In the genomic region with DNA sequence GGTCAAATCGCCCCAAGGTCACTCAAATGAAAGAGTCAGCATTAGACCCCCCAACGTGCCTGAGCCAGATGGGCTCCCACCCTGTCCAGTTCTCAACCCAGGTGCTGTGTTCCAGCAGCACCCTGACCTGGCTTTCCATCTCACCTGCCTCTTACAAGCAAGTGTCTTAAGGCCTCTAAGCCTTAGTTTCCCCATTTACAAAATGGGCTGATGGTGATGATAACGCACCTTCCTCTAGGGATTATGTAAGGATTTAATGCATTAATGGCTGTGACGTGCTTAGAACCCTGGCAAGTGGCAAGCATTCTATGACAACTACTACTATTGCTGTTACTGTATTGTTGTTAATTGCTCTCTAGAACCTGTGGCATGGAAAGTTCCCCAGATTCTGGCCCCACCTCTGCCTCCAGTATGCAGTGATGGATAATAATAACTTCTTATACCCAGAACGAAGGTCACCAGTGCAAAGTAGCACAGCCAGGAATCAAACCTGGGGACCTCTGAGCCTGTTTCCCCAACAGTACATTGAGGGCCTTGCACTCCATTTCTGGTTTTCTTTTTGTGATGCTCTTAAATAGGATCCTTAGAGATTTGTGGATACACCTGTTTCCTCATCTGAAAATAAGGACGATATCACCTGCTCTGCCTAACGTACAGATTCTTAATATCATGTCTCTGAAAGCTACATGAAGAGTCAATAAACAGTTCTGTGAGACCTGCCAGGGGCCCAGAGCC, we compare ENCODE assay signal across 13 cellular contexts. TPM values are rescaled to one million over a fixed set of nuclear protein-coding genes. Genes with fewer than 3 reads are reported as not detected.
DNase-seq lines count a peak whose midpoint lies in the region; ATAC-seq and TF ChIP-seq lines count a peak whose summit lies in the region.
"Had no signal": no experiment of that assay in that cellular context is flagged by ENCODE, and none has a peak within 500 bp of the region (broad histone marks: within the 10 kb centered on the region; RNA-seq: fewer than 3 reads in every experiment).

No MANE protein-coding gene starts in this region.

- H3K4me3 ChIP-seq in CD8-positive, alpha-beta memory T cell (ENCODE audit: low read length) = no peak overlapping the region

- no peak for ATAC-seq in activated naive CD8-positive, alpha-beta T cell treated with anti-CD3 and anti-CD28 coated beads, Interleukin-2, amount 50 U/mL, for 24 hours
- ATAC-seq: lower lobe of right lung had no signal

- H3K36me3 ChIP-seq in CD8-positive, alpha-beta memory T cell (ENCODE audit: insufficient read depth, low read length) = no peaks in the 10 kb centered on the region
- H3K36me3 ChIP-seq: lower lobe of right lung had no signal

- no peaks in the 10 kb centered on the region for H3K9me3 Mint-ChIP-seq in CD8-positive, alpha-beta memory T cell
- no peaks in the 10 kb centered on the region for H3K9me3 Mint-ChIP-seq in activated naive CD8-positive, alpha-beta T cell treated with anti-CD3 and anti-CD28 coated beads, Interleukin-2, amount 50 U/mL, for 24 hours

- H3K36me3 Mint-ChIP-seq in CD8-positive, alpha-beta memory T cell = peaks cover 0 to 12% (median 0%) of the 10 kb centered on the region in 3 donors
- H3K36me3 Mint-ChIP-seq in activated naive CD8-positive, alpha-beta T cell treated with anti-CD3 and anti-CD28 coated beads, Interleukin-2, amount 50 U/mL, for 24 hours (ENCODE audit: low read depth) = peaks cover 2% of the 10 kb centered on the region

- DNase-seq in CD8-positive, alpha-beta memory T cell = no peak
- DNase-seq in activated naive CD8-positive, alpha-beta T cell treated with anti-CD3 and anti-CD28 coated beads, Interleukin-2, amount 50 U/mL, for 24 hours = no peak
- DNase-seq in SW 1271 (lab: John Stamatoyannopoulos, UW) (no peak), NCI-H510A (lab: John Stamatoyannopoulos, UW) (no peak), OCI-M2 (lab: John Stamatoyannopoulos, UW; ENCODE audit: unreplicated experiment) (no peak)
- DNase-seq: central memory CD4-positive, alpha-beta T cell; lower lobe of right lung; PC-9; posterior cingulate gyrus; stimulated activated CD4-positive, alpha-beta T cell treated with anti-CD3 and anti-CD28 coated beads, Interleukin-1b, Interleukin-23, amount 100 ng/mL, for 48 hours; stimulated activated naive CD4-positive, alpha-beta T cell treated with Interleukin-2 at 50 U/mL for 16 hours had no signal

- H3K27ac ChIP-seq in 22Rv1 = peak overlapping the region; percentile 98; the same call in 1 of the 2 replicates
- no peak overlapping the region for H3K27ac ChIP-seq in CD8-positive, alpha-beta memory T cell (ENCODE audit: low read depth, low read length)
- H3K27ac ChIP-seq: PC-9 had no signal

- H3K4me3 Mint-ChIP-seq in CD8-positive, alpha-beta memory T cell = peak overlapping the region in 5 of 7 donors; percentile 45 to 98 (median 57)
- H3K4me3 Mint-ChIP-seq in activated naive CD8-positive, alpha-beta T cell treated with anti-CD3 and anti-CD28 coated beads, Interleukin-2, amount 50 U/mL, for 24 hours = peak overlapping the region; percentile 29

- no peak for TF ChIP-seq CTCF in 22Rv1 (IDR thresholded peaks at IDR 0.05)

- peaks cover 21% of the 10 kb centered on the region for H3K4me1 ChIP-seq in CD8-positive, alpha-beta memory T cell (ENCODE audit: insufficient read depth, low read length)

- no peaks in the 10 kb centered on the region for H3K9me3 ChIP-seq in CD8-positive, alpha-beta memory T cell (ENCODE audit: low read length)
- H3K9me3 ChIP-seq: lower lobe of right lung had no signal

- POLR2A ChIA-PET in CD8-positive, alpha-beta memory T cell (lab: Charles Lee) = interaction anchor here (0.9 to 4.6 kb wide), 5 partner anchors 18 to 128 kb away, joined by 3 to 41 read pairs (median 23); partner anchors contain the start of genes ATXN7L3, GRN and UBTF

- CTCF ChIA-PET in CD8-positive, alpha-beta memory T cell (lab: Charles Lee) = interaction anchor here (1.0 to 4.3 kb wide), 5 partner anchors 17 to 124 kb away, joined by 5 to 50 read pairs (median 8); partner anchors contain the start of genes GRN and UBTF

- H3K4me1 Mint-ChIP-seq in CD8-positive, alpha-beta memory T cell = peaks cover 30 to 32% (median 31%) of the 10 kb centered on the region in 3 donors
- peaks cover 40% of the 10 kb centered on the region for H3K4me1 Mint-ChIP-seq in activated naive CD8-positive, alpha-beta T cell treated with anti-CD3 and anti-CD28 coated beads, Interleukin-2, amount 50 U/mL, for 24 hours

- no peaks in the 10 kb centered on the region for H3K27me3 ChIP-seq in CD8-positive, alpha-beta memory T cell (ENCODE audit: insufficient read depth, low read length, poor library complexity, severe bottlenecking)

- H3K27me3 Mint-ChIP-seq in CD8-positive, alpha-beta memory T cell = peaks cover 0 to 2% of the 10 kb centered on the region in 2 donors
- H3K27me3 Mint-ChIP-seq in activated naive CD8-positive, alpha-beta T cell treated with anti-CD3 and anti-CD28 coated beads, Interleukin-2, amount 50 U/mL, for 24 hours = no peaks in the 10 kb centered on the region

- H3K27ac Mint-ChIP-seq in CD8-positive, alpha-beta memory T cell = peak overlapping the region in 3 of 8 donors; percentile 26 to 85 (median 85)
- H3K27ac Mint-ChIP-seq in activated naive CD8-positive, alpha-beta T cell treated with anti-CD3 and anti-CD28 coated beads, Interleukin-2, amount 50 U/mL, for 24 hours = peak overlapping the region; percentile 35

RNA-seq across cellular contexts. Expression of gene SLC25A39, which starts 3.3 kb away (rescaled TPM):
- 100 to 1,000 TPM; 159 to 174 TPM for total RNA-seq in CD8-positive, alpha-beta memory T cell
- polyA plus RNA-seq in CD8-positive, alpha-beta memory T cell = 133 TPM

RNA-seq across cellular contexts. Expression of gene GRN, which starts 17.2 kb away (rescaled TPM):
- total RNA-seq in CD8-positive, alpha-beta memory T cell = 10 to 100 TPM; 48.7 to 50.3 TPM
- 56.4 TPM for polyA plus RNA-seq in CD8-positive, alpha-beta memory T cell

RNA-seq across cellular contexts. Expression of gene RUNDC3A, which starts 19.5 kb away (rescaled TPM):
- total RNA-seq in CD8-positive, alpha-beta memory T cell = not detected
- not detected for polyA plus RNA-seq in CD8-positive, alpha-beta memory T cell
- total RNA-seq: PC-9 had no signal

RNA-seq across cellular contexts. Expression of gene FAM171A2, which starts 35.8 kb away (rescaled TPM):
- under 1 TPM; 0.33 to 0.35 TPM for total RNA-seq in CD8-positive, alpha-beta memory T cell
- polyA plus RNA-seq in CD8-positive, alpha-beta memory T cell = 0.28 TPM

RNA-seq across cellular contexts. Expression of gene SLC4A1, which starts 59.9 kb away (rescaled TPM):
- total RNA-seq in CD8-positive, alpha-beta memory T cell = not detected
- not detected for polyA plus RNA-seq in CD8-positive, alpha-beta memory T cell
- total RNA-seq: M059J, PC-9 had no signal
